8 cellular contexts compared by ENCODE assay signal in genomic region chr17:78709119-78709681, GRCh38.
DNase-seq lines count a peak whose midpoint lies in the region; ATAC-seq and TF ChIP-seq lines count a peak whose summit lies in the region.

No MANE protein-coding gene starts in this region.

- peaks cover 8% of the 10 kb centered on the region for H3F3A ChIP-seq in PC-9 (ENCODE audit: insufficient read depth, low read depth)

- ATAC-seq in activated CD4-positive, CD25-positive, alpha-beta regulatory T cell treated with anti-CD3 and anti-CD28 coated beads, Interleukin-2, amount 50 U/mL, for 24 hours: peak; percentile 68 to 71
- ATAC-seq in HG02588 (IDR thresholded peaks at IDR 0.05; ENCODE audit: unreplicated experiment) (peak; percentile 42), T-cell (replicated peaks in 1 of 4) (peak; percentile 46 to 65 (median 54)), GM21515 (IDR thresholded peaks at IDR 0.05; ENCODE audit: unreplicated experiment) (no peak)
- ATAC-seq in stimulated activated effector memory CD8-positive, alpha-beta T cell treated with anti-CD3 and anti-CD28 coated beads, Interleukin-12 subunit alpha, Interleukin-12 subunit beta, amount 100 ng/mL, for 72 hours: peak; percentile 79

- H3K9me3 ChIP-seq in PC-9 (ENCODE audit: insufficient read depth, low read depth): no peaks in the 10 kb centered on the region

- no peak overlapping the region for H3K4me3 ChIP-seq in PC-9

- H3K4me3 Mint-ChIP-seq in T-cell: peak overlapping the region; percentile 49 to 54 (median 50)
- H3K4me3 Mint-ChIP-seq in stimulated activated effector memory CD8-positive, alpha-beta T cell treated with anti-CD3 and anti-CD28 coated beads, Interleukin-12 subunit alpha, Interleukin-12 subunit beta, amount 100 ng/mL, for 72 hours: peak overlapping the region; percentile 49

- no peak overlapping the region for H3K27ac ChIP-seq in PC-9

- H3K79me2 ChIP-seq in PC-9 (ENCODE audit: low read depth): 0 out of 2 replicates have a peak, but pooled peaks cover under 1% of the 10 kb centered on the region

- peaks cover 65 to 72% (median 70%) of the 10 kb centered on the region in 3 donors for H3K4me1 Mint-ChIP-seq in T-cell
- peaks cover 41% of the 10 kb centered on the region for H3K4me1 Mint-ChIP-seq in stimulated activated effector memory CD8-positive, alpha-beta T cell treated with anti-CD3 and anti-CD28 coated beads, Interleukin-12 subunit alpha, Interleukin-12 subunit beta, amount 100 ng/mL, for 72 hours

- H3K27me3 Mint-ChIP-seq in T-cell: no peaks in the 10 kb centered on the region

- peak overlapping the region; percentile 81 to 91 for H3K27ac Mint-ChIP-seq in T-cell
- peak overlapping the region; percentile 55 for H3K27ac Mint-ChIP-seq in stimulated activated effector memory CD8-positive, alpha-beta T cell treated with anti-CD3 and anti-CD28 coated beads, Interleukin-12 subunit alpha, Interleukin-12 subunit beta, amount 100 ng/mL, for 72 hours

- no peaks in the 10 kb centered on the region for H4K20me1 ChIP-seq in PC-9 (ENCODE audit: insufficient read depth)

- no TSS peak for BruUV-seq in PC-9 (replicated peaks; lab: Mats Ljungman, UMichigan)

- H3K36me3 ChIP-seq in PC-9 (ENCODE audit: low read depth): no peaks in the 10 kb centered on the region

- peaks cover 37% of the 10 kb centered on the region for H3K4me1 ChIP-seq in PC-9 (replicated peaks; ENCODE audit: insufficient read depth)

- H3K4me2 ChIP-seq in PC-9: no peak overlapping the region

- DNase-seq in activated CD4-positive, CD25-positive, alpha-beta regulatory T cell treated with anti-CD3 and anti-CD28 coated beads, Interleukin-2, amount 50 U/mL, for 72 hours: no peak
- DNase-seq in T-cell (peak in 1 of 34 experiments; percentile 20), epidermal melanocyte (ENCODE audit: insufficient read length, low spot score) (no peak), PC-9 (no peak)
- no peak for DNase-seq in stimulated activated effector memory CD8-positive, alpha-beta T cell treated with anti-CD3 and anti-CD28 coated beads, Interleukin-12 subunit alpha, Interleukin-12 subunit beta, amount 100 ng/mL, for 72 hours (ENCODE audit: low spot score in 2 of 2)

- no peak for TF ChIP-seq CTCF in PC-9 (conservative IDR thresholded peaks at IDR 0.05)

- intact Hi-C loops in PC-9 (cut with micrococcal nuclease; ENCODE audit: unreplicated experiment): loop anchor here (2.0 to 5.0 kb wide), 2 partner anchors 42 to 264 kb away; no protein-coding TSS in a partner anchor

- CTCF ChIA-PET in T-cell (lab: Charles Lee): interaction anchor here (0.5 to 2.0 kb wide), 6 partner anchors 14 to 92 kb away, joined by 3 to 9 read pairs (median 3); no protein-coding TSS in a partner anchor
- CTCF ChIA-PET in PC-9 (lab: Charles Lee): interaction anchor here (1.4 kb wide), 1 partner anchor 26 kb away, joined by 5 read pairs; no protein-coding TSS in a partner anchor

- peaks cover 28% of the 10 kb centered on the region for H3K36me3 Mint-ChIP-seq in T-cell
- peaks cover 78% of the 10 kb centered on the region for H3K36me3 Mint-ChIP-seq in stimulated activated effector memory CD8-positive, alpha-beta T cell treated with anti-CD3 and anti-CD28 coated beads, Interleukin-12 subunit alpha, Interleukin-12 subunit beta, amount 100 ng/mL, for 72 hours

- H3K9me3 Mint-ChIP-seq in T-cell: no peaks in the 10 kb centered on the region
- H3K9me3 Mint-ChIP-seq in stimulated activated effector memory CD8-positive, alpha-beta T cell treated with anti-CD3 and anti-CD28 coated beads, Interleukin-12 subunit alpha, Interleukin-12 subunit beta, amount 100 ng/mL, for 72 hours: no peaks in the 10 kb centered on the region

- POLR2A ChIA-PET in T-cell (lab: Charles Lee): interaction anchor here in 1 of 2 donors (0.5 kb wide), 1 partner anchor 21 kb away, joined by 5 read pairs; no protein-coding TSS in a partner anchor
- POLR2A ChIA-PET in PC-9 (lab: Charles Lee; ENCODE audit: unreplicated experiment): no interaction called here

- no peak overlapping the region for H2AFZ ChIP-seq in PC-9

- H3K9me2 ChIP-seq in PC-9 (ENCODE audit: insufficient read depth): no peaks in the 10 kb centered on the region

- H3K27me3 ChIP-seq in PC-9 (ENCODE audit: insufficient read depth, low read depth): no peaks in the 10 kb centered on the region
